Comparison of ENCODE assay signal across 17 cellular contexts in the genomic region with DNA sequence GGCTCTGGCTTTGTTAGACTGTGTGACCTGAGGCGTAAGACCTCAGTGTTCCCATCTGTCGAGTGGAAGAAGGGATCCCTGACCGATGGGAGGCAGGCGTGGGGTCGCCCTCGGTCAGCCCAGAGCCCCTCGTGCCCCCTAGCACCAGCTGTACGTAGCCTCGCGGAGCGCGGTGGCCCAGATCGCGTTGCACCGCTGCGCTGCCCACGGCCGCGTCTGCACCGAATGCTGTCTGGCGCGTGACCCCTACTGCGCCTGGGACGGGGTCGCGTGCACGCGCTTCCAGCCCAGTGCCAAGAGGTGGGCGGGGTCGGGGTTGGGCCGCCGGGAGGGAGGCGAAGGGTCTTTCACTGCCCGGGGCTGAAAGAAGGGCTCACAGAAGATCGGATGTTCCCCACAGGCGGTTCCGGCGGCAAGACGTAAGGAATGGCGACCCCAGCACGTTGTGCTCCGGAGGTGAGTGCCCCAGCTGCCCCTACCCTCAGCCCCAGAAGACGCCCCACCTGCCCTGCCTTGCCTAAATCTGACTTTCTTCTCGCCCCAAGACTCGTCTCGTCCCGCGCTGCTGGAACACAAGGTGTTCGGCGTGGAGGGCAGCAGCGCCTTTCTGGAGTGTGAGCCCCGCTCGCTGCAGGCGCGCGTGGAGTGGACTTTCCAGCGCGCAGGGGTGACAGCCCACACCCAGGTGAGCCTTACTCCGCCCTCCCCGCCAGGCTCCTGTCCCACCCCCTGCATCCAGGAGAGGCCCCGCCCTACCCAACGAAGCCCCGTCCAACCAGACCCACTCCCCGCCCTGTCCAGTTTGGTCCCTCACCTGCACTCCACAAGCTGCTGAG. TPM values are rescaled to one million over a fixed set of nuclear protein-coding genes. Genes with fewer than 3 reads are reported as not detected.
DNase-seq lines count a peak whose midpoint lies in the region; ATAC-seq and TF ChIP-seq lines count a peak whose summit lies in the region.
"Had no signal": no experiment of that assay in that cellular context is flagged by ENCODE, and none has a peak within 500 bp of the region (broad histone marks: within the 10 kb centered on the region; RNA-seq: fewer than 3 reads in every experiment).

No MANE protein-coding gene starts in this region.

- CTCF ChIA-PET in HEK293 (lab: Yijun Ruan, JAX), result interaction anchor here (0.7 to 2.2 kb wide), 16 partner anchors 10 to 83 kb away, joined by 3 to 21 read pairs (median 4); a partner anchor contains a TSS

- POLR2A ChIA-PET in HEK293 (lab: Yijun Ruan, JAX), result interaction anchor here (0.5 to 0.8 kb wide), 3 partner anchors 12 to 132 kb away, joined by 3 to 10 read pairs (median 3); no protein-coding TSS in a partner anchor

- TF ChIP-seq CTCF in HEK293 (tag by site-specific recombination; IDR thresholded peaks at IDR 0.05) (no peak), endodermal cell (conservative IDR thresholded peaks at IDR 0.05) (no peak), nephron (IDR thresholded peaks at IDR 0.05; ENCODE audit: unreplicated experiment in 3 of 3) (no peak)

- peaks cover 21% of the 10 kb centered on the region for H3K4me1 Mint-ChIP-seq in T-helper 1 cell treated with Interleukin-12 subunit alpha and Interleukin-12 subunit beta and Interleukin-4 antibody, amounts not matched to agents 30 μg/mL and 1 μg/mL, for 36 hours (ENCODE audit: low read depth)
- H3K4me1 Mint-ChIP-seq in endodermal cell (peaks cover 13% of the 10 kb centered on the region), nephron (peaks cover 30% of the 10 kb centered on the region)

- H3K36me3 Mint-ChIP-seq in T-helper 1 cell treated with Interleukin-12 subunit alpha and Interleukin-12 subunit beta and Interleukin-4 antibody, amounts not matched to agents 30 μg/mL and 1 μg/mL, for 36 hours (ENCODE audit: low read depth), result no peaks in the 10 kb centered on the region
- H3K36me3 Mint-ChIP-seq in endodermal cell (ENCODE audit: low read depth) (no peaks in the 10 kb centered on the region), nephron (ENCODE audit: low read depth) (peaks cover 7% of the 10 kb centered on the region)

- ATAC-seq in HG02870 (IDR thresholded peaks at IDR 0.05; ENCODE audit: unreplicated experiment), result no peak
- ATAC-seq: left ventricle myocardium superior had no signal

- H3K27ac Mint-ChIP-seq in T-helper 1 cell treated with Interleukin-12 subunit alpha and Interleukin-12 subunit beta and Interleukin-4 antibody, amounts not matched to agents 30 μg/mL and 1 μg/mL, for 36 hours, result peak overlapping the region; percentile 31
- no peak overlapping the region for H3K27ac Mint-ChIP-seq in endodermal cell
- no peak overlapping the region for H3K27ac Mint-ChIP-seq in nephron

- no peak overlapping the region for H3K27ac ChIP-seq in HEK293 (ENCODE audit: extremely low read depth, low read depth, low read length)
- H3K27ac ChIP-seq in endodermal cell (ENCODE audit: low read depth, low read length), result no peak overlapping the region
- H3K27ac ChIP-seq: ascending aorta, spleen, upper lobe of left lung had no signal

- H3K4me3 ChIP-seq in HEK293 (ENCODE audit: low read depth, low read length), result no peak overlapping the region
- H3K4me3 ChIP-seq in endodermal cell (ENCODE audit: low read length), result peak overlapping the region; percentile 53
- H3K4me3 ChIP-seq: ascending aorta, Peyer's patch had no signal

- no peaks in the 10 kb centered on the region for H3K9me3 Mint-ChIP-seq in T-helper 1 cell treated with Interleukin-12 subunit alpha and Interleukin-12 subunit beta and Interleukin-4 antibody, amounts not matched to agents 30 μg/mL and 1 μg/mL, for 36 hours
- H3K9me3 Mint-ChIP-seq in endodermal cell, result peaks cover 7% of the 10 kb centered on the region
- no peaks in the 10 kb centered on the region for H3K9me3 Mint-ChIP-seq in nephron

- H3K9ac ChIP-seq in endodermal cell (ENCODE audit: extremely low read depth, low read length, poor library complexity, severe bottlenecking), result no peak overlapping the region

- peaks cover 37% of the 10 kb centered on the region for H3K27me3 Mint-ChIP-seq in T-helper 1 cell treated with Interleukin-12 subunit alpha and Interleukin-12 subunit beta and Interleukin-4 antibody, amounts not matched to agents 30 μg/mL and 1 μg/mL, for 36 hours (ENCODE audit: low read depth)
- H3K27me3 Mint-ChIP-seq in endodermal cell (ENCODE audit: insufficient read depth) (peaks cover 71% of the 10 kb centered on the region), nephron (ENCODE audit: low read depth) (peaks cover 28% of the 10 kb centered on the region)

- H3K9me3 ChIP-seq in HEK293 (ENCODE audit: control insufficient read depth, insufficient read depth, low read depth, low read length) (no peaks in the 10 kb centered on the region), endodermal cell (ENCODE audit: control insufficient read depth, low read length) (no peaks in the 10 kb centered on the region)
- H3K9me3 ChIP-seq: ascending aorta, Peyer's patch, spleen, upper lobe of left lung had no signal

- peak overlapping the region; percentile 17 for H3K4me3 Mint-ChIP-seq in T-helper 1 cell treated with Interleukin-12 subunit alpha and Interleukin-12 subunit beta and Interleukin-4 antibody, amounts not matched to agents 30 μg/mL and 1 μg/mL, for 36 hours
- H3K4me3 Mint-ChIP-seq in endodermal cell (peak overlapping the region; percentile 44), nephron (peak overlapping the region in 2 of 3 experiments; percentile 34 to 47)

- H3K4me1 ChIP-seq in HEK293 (ENCODE audit: control insufficient read depth, insufficient read depth, low read length) (no peaks in the 10 kb centered on the region), endodermal cell (ENCODE audit: control insufficient read depth, insufficient read depth, low read length) (no peaks in the 10 kb centered on the region)

- DNase-seq in T-helper 1 cell (no peak), endodermal cell (peak; percentile 79), DMS153 (lab: John Stamatoyannopoulos, UW) (no peak)
- DNase-seq in activated CD8-positive, alpha-beta memory T cell treated with anti-CD3 and anti-CD28 coated beads, Interleukin-2, amount 50 U/mL, for 4 hours, result no peak
- DNase-seq: COR-L47, left ventricle myocardium superior, NCI-H1694, NCI-H524 treated with DMSO at 0.1 percent for 48 hours, Peyer's patch, spleen had no signal

- H3K36me3 ChIP-seq in HEK293 (ENCODE audit: control insufficient read depth in 2 of 2, insufficient read depth in 1 of 2, low read length in 2 of 2) (no peaks in the 10 kb centered on the region), endodermal cell (ENCODE audit: control insufficient read depth, insufficient read depth, low read length) (no peaks in the 10 kb centered on the region)
- H3K36me3 ChIP-seq: spleen had no signal

- peaks cover 39% of the 10 kb centered on the region for H3K27me3 ChIP-seq in endodermal cell (ENCODE audit: control insufficient read depth, insufficient read depth, low read length, poor library complexity, severe bottlenecking)
- H3K27me3 ChIP-seq: ascending aorta, Peyer's patch had no signal

- WGBS in endodermal cell (ENCODE audit: insufficient coverage in 1 of 2, insufficient read length in 1 of 2), 2 experiments, result 17 to 30% methylated on average over 35 to 64 of the region's 64 CpGs

TF ChIP-seq in HEK293, 187 proteins besides CTCF, POLR2A, EP300 and RAD21:
- TF ChIP-seq ZNF623 (tag by site-specific recombination; IDR thresholded peaks at IDR 0.05) (no peak), SP2 (tag by site-specific recombination; IDR thresholded peaks at IDR 0.05) (peak; percentile 25; the same call in 1 of the 2 replicates)

RNA-seq across cellular contexts. Expression of a gene that starts 3.5 kb away (rescaled TPM):
- total RNA-seq in endodermal cell, result not detected
- polyA plus RNA-seq in endodermal cell (2013, experiment 1 of 2), result 0.25 TPM
- not detected for polyA plus RNA-seq in endodermal cell (2013, experiment 2 of 2)
- total RNA-seq: ascending aorta, omental fat pad, Peyer's patch had no signal

RNA-seq across cellular contexts. Expression of a gene that starts 6.4 kb away (rescaled TPM):
- total RNA-seq in endodermal cell, result 10 to 100 TPM in 1 of 2 donors, 1 to 10 TPM in 1; 6.5 to 10.3 TPM
- polyA plus RNA-seq in endodermal cell (2013, experiment 1 of 2), result 19.4 TPM
- polyA plus RNA-seq in endodermal cell (2013, experiment 2 of 2), result 15.1 TPM

RNA-seq across cellular contexts. Expression of a gene that starts 16.9 kb away (rescaled TPM):
- 10 to 100 TPM; 56.6 to 70.9 TPM for total RNA-seq in endodermal cell
- 42.4 TPM for polyA plus RNA-seq in endodermal cell (2013, experiment 1 of 2)
- 35.6 TPM for polyA plus RNA-seq in endodermal cell (2013, experiment 2 of 2)

RNA-seq across cellular contexts. Expression of a gene that starts 23.8 kb away (rescaled TPM):
- total RNA-seq in endodermal cell, result 1 to 10 TPM; 2.6 to 3.3 TPM
- 4.1 TPM for polyA plus RNA-seq in endodermal cell (2013, experiment 1 of 2)
- polyA plus RNA-seq in endodermal cell (2013, experiment 2 of 2), result 3.9 TPM
- total RNA-seq: ascending aorta had no signal

RNA-seq across cellular contexts. Expression of a gene that starts 23.8 kb away (rescaled TPM):
- total RNA-seq in endodermal cell, result 10 to 100 TPM in 1 of 2 donors, 1 to 10 TPM in 1; 9.7 to 12.8 TPM
- 19.7 TPM for polyA plus RNA-seq in endodermal cell (2013, experiment 1 of 2)
- 17.0 TPM for polyA plus RNA-seq in endodermal cell (2013, experiment 2 of 2)
